Comparison of ENCODE assay signal across 13 cellular contexts in the genomic region with DNA sequence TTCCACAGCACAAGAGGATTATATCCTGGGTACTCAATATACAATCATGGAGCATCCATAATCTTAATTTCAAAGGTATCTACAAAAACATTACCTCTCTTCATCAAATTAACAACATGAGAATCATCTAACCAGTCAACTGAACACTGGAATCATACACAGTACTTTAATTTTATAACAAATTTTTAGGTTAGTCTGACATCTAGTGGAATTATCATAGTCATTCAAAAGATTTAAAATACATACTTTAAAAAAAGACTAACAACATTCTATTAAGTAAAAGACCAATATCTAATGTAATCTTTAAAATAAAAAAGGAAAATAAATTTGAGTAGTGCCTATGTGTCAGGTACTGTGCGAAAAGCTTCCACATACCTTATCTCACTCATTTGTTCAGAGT. TPM values are rescaled to one million over a fixed set of nuclear protein-coding genes. Genes with fewer than 3 reads are reported as not detected.
DNase-seq lines count a peak whose midpoint lies in the region; ATAC-seq and TF ChIP-seq lines count a peak whose summit lies in the region.
"Had no signal": no experiment of that assay in that cellular context is flagged by ENCODE, and none has a peak within 500 bp of the region (broad histone marks: within the 10 kb centered on the region; RNA-seq: fewer than 3 reads in every experiment).

No MANE protein-coding gene starts in this region.

- H3K4me3 ChIP-seq in fibroblast of villous mesenchyme (ENCODE audit: low read depth, low read length) = no peak overlapping the region
- H3K4me3 ChIP-seq: sigmoid colon had no signal

- H3K27me3 Mint-ChIP-seq in stimulated activated memory B cell treated with anti-CD40 and anti-IgM and Interleukin-4, amounts not matched to agents 10 μg/mL and 1 μg/mL and 100 μg/mL, for 72 hours = no peaks in the 10 kb centered on the region
- H3K27me3 Mint-ChIP-seq: activated CD4-positive, alpha-beta T cell treated with anti-CD3 and anti-CD28 coated beads for 36 hours had no signal

- no peak overlapping the region for H3K27ac Mint-ChIP-seq in stimulated activated memory B cell treated with anti-CD40 and anti-IgM and Interleukin-4, amounts not matched to agents 10 μg/mL and 1 μg/mL and 100 μg/mL, for 72 hours
- H3K27ac Mint-ChIP-seq: activated CD4-positive, alpha-beta T cell treated with anti-CD3 and anti-CD28 coated beads for 36 hours; stimulated activated effector memory CD8-positive, alpha-beta T cell treated with anti-CD3 and anti-CD28 coated beads, Interleukin-12 subunit alpha, Interleukin-12 subunit beta, amount 100 ng/mL, for 72 hours had no signal

- H3K36me3 Mint-ChIP-seq in stimulated activated memory B cell treated with anti-CD40 and anti-IgM and Interleukin-4, amounts not matched to agents 10 μg/mL and 1 μg/mL and 100 μg/mL, for 72 hours = no peaks in the 10 kb centered on the region
- H3K36me3 Mint-ChIP-seq: stimulated activated effector memory CD8-positive, alpha-beta T cell treated with anti-CD3 and anti-CD28 coated beads, Interleukin-12 subunit alpha, Interleukin-12 subunit beta, amount 100 ng/mL, for 72 hours had no signal

- no peak overlapping the region for H3K27ac ChIP-seq in 22Rv1
- H3K27ac ChIP-seq: sigmoid colon had no signal

- H3K4me1 Mint-ChIP-seq in stimulated activated memory B cell treated with anti-CD40 and anti-IgM and Interleukin-4, amounts not matched to agents 10 μg/mL and 1 μg/mL and 100 μg/mL, for 72 hours = no peaks in the 10 kb centered on the region
- H3K4me1 Mint-ChIP-seq: activated CD4-positive, alpha-beta T cell treated with anti-CD3 and anti-CD28 coated beads for 36 hours; stimulated activated effector memory CD8-positive, alpha-beta T cell treated with anti-CD3 and anti-CD28 coated beads, Interleukin-12 subunit alpha, Interleukin-12 subunit beta, amount 100 ng/mL, for 72 hours had no signal

- DNase-seq in DMS53 treated with DMSO at 0.1 percent for 48 hours (lab: John Stamatoyannopoulos, UW; ENCODE audit: unreplicated experiment) = peak; percentile 47
- DNase-seq in OCI-M1 (lab: John Stamatoyannopoulos, UW) = peak; percentile 59
- DNase-seq in fibroblast of villous mesenchyme (ENCODE audit: low read depth) = peak; percentile 14
- DNase-seq in Ammon's horn (ENCODE audit: low spot score) = no peak
- DNase-seq in head of caudate nucleus = no peak
- DNase-seq in central memory CD4-positive, alpha-beta T cell = no peak
- DNase-seq: activated CD4-positive, alpha-beta T cell treated with anti-CD3 and anti-CD28 coated beads for 36 hours; amygdala; hypothalamus; sigmoid colon had no signal

- peak; percentile 25; the same call in 1 of the 2 replicates for TF ChIP-seq CTCF in 22Rv1 (IDR thresholded peaks at IDR 0.05)
- no peak for TF ChIP-seq CTCF in fibroblast of villous mesenchyme (IDR thresholded peaks at IDR 0.05; ENCODE audit: insufficient read depth, low read depth, low read length)

- H3K4me3 Mint-ChIP-seq in stimulated activated memory B cell treated with anti-CD40 and anti-IgM and Interleukin-4, amounts not matched to agents 10 μg/mL and 1 μg/mL and 100 μg/mL, for 72 hours = no peak overlapping the region
- H3K4me3 Mint-ChIP-seq: activated CD4-positive, alpha-beta T cell treated with anti-CD3 and anti-CD28 coated beads for 36 hours; stimulated activated effector memory CD8-positive, alpha-beta T cell treated with anti-CD3 and anti-CD28 coated beads, Interleukin-12 subunit alpha, Interleukin-12 subunit beta, amount 100 ng/mL, for 72 hours had no signal

- intact Hi-C loops in head of caudate nucleus (cut with DNase I) = no loop called here

- no peaks in the 10 kb centered on the region for H3K9me3 Mint-ChIP-seq in stimulated activated memory B cell treated with anti-CD40 and anti-IgM and Interleukin-4, amounts not matched to agents 10 μg/mL and 1 μg/mL and 100 μg/mL, for 72 hours
- H3K9me3 Mint-ChIP-seq: stimulated activated effector memory CD8-positive, alpha-beta T cell treated with anti-CD3 and anti-CD28 coated beads, Interleukin-12 subunit alpha, Interleukin-12 subunit beta, amount 100 ng/mL, for 72 hours had no signal

- ATAC-seq in stimulated activated memory B cell treated with anti-CD40 and anti-IgM and Interleukin-4, amounts not matched to agents 10 μg/mL and 1 μg/mL and 100 μg/mL, for 72 hours = no peak
- ATAC-seq: activated CD4-positive, alpha-beta T cell treated with anti-CD3 and anti-CD28 coated beads for 36 hours; stimulated activated effector memory CD8-positive, alpha-beta T cell treated with anti-CD3 and anti-CD28 coated beads, Interleukin-12 subunit alpha, Interleukin-12 subunit beta, amount 100 ng/mL, for 72 hours had no signal

RNA-seq across cellular contexts. Expression of gene SH3GLB1, which starts 16.8 kb away (rescaled TPM):
- total RNA-seq in fibroblast of villous mesenchyme = 44.5 and 47.9 TPM in 2 replicates

Comparison
In these comparisons a context has a peak if more than half of its experiments do, and no peak if none do; other contexts are left out.
1. DNase-seq: peak in DMS53 treated with DMSO at 0.1 percent for 48 hours (single experiment), OCI-M1 (single experiment) and fibroblast of villous mesenchyme (single experiment); none in Ammon's horn (single experiment), head of caudate nucleus (0 of 42) and central memory CD4-positive, alpha-beta T cell (single experiment).